In genomic region chr18:58263055-58263732, GRCh38 we compare ENCODE assay signal across 11 cellular contexts.
DNase-seq lines count a peak whose midpoint lies in the region; ATAC-seq, FAIRE-seq and TF ChIP-seq lines count a peak whose summit lies in the region.
"Had no signal": no experiment of that assay in that cellular context is flagged by ENCODE, and none has a peak within 500 bp of the region (broad histone marks: within the 10 kb centered on the region; RNA-seq: fewer than 3 reads in every experiment).

No MANE protein-coding gene starts in this region.

- no peak overlapping the region for H3K4me3 ChIP-seq in Caco-2 (ENCODE audit: low read depth, low read length)
- peak overlapping the region in 2 of 3 experiments; percentile 7 to 50 for H3K4me3 ChIP-seq in endothelial cell of umbilical vein (replicated peaks in 1 of 3; ENCODE audit: insufficient read depth in 1 of 3, low read depth in 1 of 3, low read length in 3 of 3)
- H3K4me3 ChIP-seq in mucosa of stomach (ENCODE audit: low read length) = no peak overlapping the region

- peak overlapping the region; percentile 71 for H3K27ac Mint-ChIP-seq in Caco-2 (ENCODE audit: unreplicated experiment)
- H3K27ac Mint-ChIP-seq: T-helper 17 cell had no signal

- H4K20me1 ChIP-seq in endothelial cell of umbilical vein (replicated peaks; ENCODE audit: control insufficient read depth, extremely low read depth, insufficient read depth, low read length) = no peaks in the 10 kb centered on the region

- H3K4me1 ChIP-seq in Caco-2 (peaks cover 17% of the 10 kb centered on the region), endothelial cell of umbilical vein (ENCODE audit: control insufficient read depth, extremely low read depth, insufficient read depth, low read length) (peaks cover 21% of the 10 kb centered on the region), mucosa of stomach (ENCODE audit: control insufficient read depth, insufficient read depth, low read length) (peaks cover 57% of the 10 kb centered on the region)

- H3K36me3 ChIP-seq in Caco-2 (ENCODE audit: control insufficient read depth, insufficient read depth, low read length) = no peaks in the 10 kb centered on the region
- no peaks in the 10 kb centered on the region for H3K36me3 ChIP-seq in endothelial cell of umbilical vein (ENCODE audit: control insufficient read depth in 2 of 2, extremely low read depth in 1 of 2, insufficient read depth in 2 of 2, low read length in 2 of 2)
- no peaks in the 10 kb centered on the region for H3K36me3 ChIP-seq in mucosa of stomach (ENCODE audit: control insufficient read depth, insufficient read depth, low read length)

- CTCF ChIA-PET in Caco-2 (lab: Charles Lee) (no interaction called here), endothelial cell of umbilical vein (lab: Charles Lee) (interaction anchor here (0.6 to 2.0 kb wide), 16 partner anchors 12 to 220 kb away, joined by 3 to 7 read pairs (median 4); partner anchors contain the start of gene NEDD4L)

- DNase-seq in Caco-2 (peak in 1 of 2 experiments; percentile 21), M059J (ENCODE audit: low read depth) (peak; percentile 86), endothelial cell of umbilical vein (ENCODE audit: low read depth, low spot score) (peak; percentile 86), mesenteric fat pad (ENCODE audit: low spot score) (no peak), NCI-H526 treated with DMSO at 0.1 percent for 48 hours (lab: John Stamatoyannopoulos, UW) (no peak)
- DNase-seq: anterior cingulate cortex, DND-41, T-helper 17 cell had no signal

- POLR2A ChIA-PET in Caco-2 (lab: Charles Lee) = no interaction called here
- POLR2A ChIA-PET in endothelial cell of umbilical vein (lab: Charles Lee) = no interaction called here

- peak overlapping the region; percentile 88 for H3K27ac ChIP-seq in endothelial cell of umbilical vein (ENCODE audit: insufficient read depth, low read depth, low read length)

- TF ChIP-seq CTCF in Caco-2 (IDR thresholded peaks at IDR 0.05; ENCODE audit: insufficient read depth in 1 of 2, low read depth in 1 of 2, low read length in 1 of 2, severe bottlenecking in 1 of 2, unreplicated experiment in 1 of 2) (no peak), endothelial cell of umbilical vein (IDR thresholded peaks at IDR 0.05; ENCODE audit: extremely low read depth in 1 of 2, insufficient read depth in 1 of 2, low read depth in 1 of 2, low read length in 2 of 2) (no peak)

- H3K27me3 Mint-ChIP-seq in Caco-2 (ENCODE audit: insufficient read depth, unreplicated experiment) = no peaks in the 10 kb centered on the region

- FAIRE-seq in endothelial cell of umbilical vein (lab: Jason Lieb, UNC) = peak; percentile 80

- intact Hi-C loops in Caco-2 (cut with micrococcal nuclease; ENCODE audit: unreplicated experiment) (no loop called here), endothelial cell of umbilical vein (cut with micrococcal nuclease) (loop anchor here (1.0 to 2.0 kb wide), 5 partner anchors 8 to 60 kb away; no protein-coding TSS in a partner anchor)

- H2AFZ ChIP-seq in endothelial cell of umbilical vein (ENCODE audit: low read depth, low read length) = peak overlapping the region; percentile 73

- dilution Hi-C loops in endothelial cell of umbilical vein (cut with MboI; ENCODE audit: extremely low pct_ligation_motif_present, low sequenced_read_pairs) = no loop called here

- H3K79me2 ChIP-seq in endothelial cell of umbilical vein (ENCODE audit: control insufficient read depth, insufficient read depth, low read length) = no peaks in the 10 kb centered on the region

- H3K4me3 Mint-ChIP-seq in Caco-2 (ENCODE audit: unreplicated experiment) = peak overlapping the region; percentile 53
- H3K4me3 Mint-ChIP-seq: T-helper 17 cell had no signal

- BruUV-seq in Caco-2 (replicated peaks; lab: Mats Ljungman, UMichigan) (no TSS peak), endothelial cell of umbilical vein (replicated peaks; lab: Mats Ljungman, UMichigan) (TSS peak; percentile 94)

- H3K27me3 ChIP-seq in Caco-2 (replicated peaks; ENCODE audit: control insufficient read depth, insufficient read depth, low read length) = no peaks in the 10 kb centered on the region
- H3K27me3 ChIP-seq in endothelial cell of umbilical vein (ENCODE audit: control insufficient read depth in 2 of 2, insufficient read depth in 2 of 2, low read length in 2 of 2) = no peaks in the 10 kb centered on the region
- H3K27me3 ChIP-seq in mucosa of stomach (ENCODE audit: control insufficient read depth, insufficient read depth, low read length) = no peaks in the 10 kb centered on the region

- no peak for TF ChIP-seq POLR2A in endothelial cell of umbilical vein (IDR thresholded peaks at IDR 0.05; ENCODE audit: low read depth, low read length)

- H3K9me3 Mint-ChIP-seq in Caco-2 (ENCODE audit: unreplicated experiment) = no peaks in the 10 kb centered on the region

- no peaks in the 10 kb centered on the region for H3K9me1 ChIP-seq in endothelial cell of umbilical vein (replicated peaks; ENCODE audit: control insufficient read depth, extremely low read depth, insufficient read depth, low read length)

- H3K9me3 ChIP-seq in Caco-2 (no peaks in the 10 kb centered on the region), endothelial cell of umbilical vein (replicated peaks; ENCODE audit: control insufficient read depth, insufficient read depth, low read length) (no peaks in the 10 kb centered on the region), mucosa of stomach (ENCODE audit: control insufficient read depth, low read length) (no peaks in the 10 kb centered on the region)

- H3K4me2 ChIP-seq in endothelial cell of umbilical vein (ENCODE audit: insufficient read depth, low read length) = peak overlapping the region; percentile 88

- peaks cover 3% of the 10 kb centered on the region for H3K4me1 Mint-ChIP-seq in Caco-2 (ENCODE audit: low read depth, unreplicated experiment)

- H3K9ac ChIP-seq in endothelial cell of umbilical vein (replicated peaks; ENCODE audit: extremely low read depth, insufficient read depth, low read length) = peak overlapping the region; percentile 62
- H3K9ac ChIP-seq in mucosa of stomach (ENCODE audit: low read length) = peak overlapping the region; percentile 70

- H3K36me3 Mint-ChIP-seq in Caco-2 (ENCODE audit: insufficient read depth, unreplicated experiment) = no peaks in the 10 kb centered on the region

- ATAC-seq in GM18870 (IDR thresholded peaks at IDR 0.05; ENCODE audit: unreplicated experiment) (no peak), HG03520 (IDR thresholded peaks at IDR 0.05; ENCODE audit: unreplicated experiment) (no peak)
- ATAC-seq: T-helper 17 cell had no signal

TF ChIP-seq in endothelial cell of umbilical vein, 7 proteins besides CTCF, POLR2A, EP300 and RAD21:
- peak; percentile 92 for TF ChIP-seq FOS (IDR thresholded peaks at IDR 0.05; ENCODE audit: borderline replicate concordance, insufficient read depth, low read length)
- TF ChIP-seq EZH2 (IDR thresholded peaks at IDR 0.05; ENCODE audit: borderline replicate concordance, low read depth, low read length, severe bottlenecking) = no peak
- TF ChIP-seq POLR2AphosphoS5 (IDR thresholded peaks at IDR 0.05; ENCODE audit: insufficient read depth, low read depth, low read length) = no peak
- peak; percentile 84 for TF ChIP-seq JUN (IDR thresholded peaks at IDR 0.05; ENCODE audit: borderline replicate concordance, insufficient read depth, insufficient read length, low read depth)
- no peak for TF ChIP-seq GATA2 (IDR thresholded peaks at IDR 0.05; ENCODE audit: insufficient read depth, insufficient read length, low read depth, low read length)

Comparison
In these comparisons a context has a peak if more than half of its experiments do, and no peak if none do; other contexts are left out.
1. DNase-seq: peak in M059J (single experiment) and endothelial cell of umbilical vein (single experiment); none in mesenteric fat pad (single experiment) and NCI-H526 treated with DMSO at 0.1 percent for 48 hours (single experiment).
2. H3K4me3 ChIP-seq: peak in endothelial cell of umbilical vein (2 of 3); none in Caco-2 (single experiment) and mucosa of stomach (single experiment).